Comparison of ENCODE assay signal across 11 cellular contexts in genomic region chr3:102353148-102353547, GRCh38.
"Had no signal": no experiment of that assay in that cellular context is flagged by ENCODE, and none has a peak within 500 bp of the region (broad histone marks: within the 10 kb centered on the region; RNA-seq: fewer than 3 reads in every experiment).

No MANE protein-coding gene starts in this region.

- H3K36me3 ChIP-seq: right atrium auricular region, spleen had no signal

- H3K27me3 ChIP-seq: right atrium auricular region, spleen had no signal

- ATAC-seq: activated T-cell treated with anti-CD3 and anti-CD28 coated beads, Interleukin-2, amount 50 U/mL, for 72 hours; mucosa of descending colon; natural killer cell had no signal

- DNase-seq: activated CD4-positive, alpha-beta memory T cell treated with anti-CD3 and anti-CD28 coated beads for 36 hours; activated gamma-delta T cell treated with Interleukin-2 at 50 U/mL for 16 hours; activated naive CD8-positive, alpha-beta T cell treated with anti-CD3 and anti-CD28 coated beads, Interleukin-2, amount 10 ng/mL, durations not matched to agents 7 days and 5 days; activated T-cell treated with anti-CD3 and anti-CD28 coated beads, Interleukin-2, amount 50 U/mL, for 72 hours; aorta; mucosa of descending colon; natural killer cell; spleen; stimulated activated CD4-positive, alpha-beta T cell treated with anti-CD3 and anti-CD28 coated beads, Interleukin-1b, Interleukin-23, amount 100 ng/mL, for 48 hours; stimulated activated naive B cell treated with anti-CD40 and anti-IgM and Interleukin-4, amounts not matched to agents 10 μg/mL and 1 μg/mL and 100 μg/mL, for 72 hours had no signal

- H3K4me3 ChIP-seq: mucosa of descending colon, right atrium auricular region, spleen had no signal

- H3K9me3 ChIP-seq: mucosa of descending colon, right atrium auricular region, spleen had no signal

- H3K27ac ChIP-seq: right atrium auricular region, spleen had no signal

- H3K4me1 ChIP-seq: right atrium auricular region, spleen had no signal
